ENCODE assay signal across 22 cellular contexts in the genomic region with DNA sequence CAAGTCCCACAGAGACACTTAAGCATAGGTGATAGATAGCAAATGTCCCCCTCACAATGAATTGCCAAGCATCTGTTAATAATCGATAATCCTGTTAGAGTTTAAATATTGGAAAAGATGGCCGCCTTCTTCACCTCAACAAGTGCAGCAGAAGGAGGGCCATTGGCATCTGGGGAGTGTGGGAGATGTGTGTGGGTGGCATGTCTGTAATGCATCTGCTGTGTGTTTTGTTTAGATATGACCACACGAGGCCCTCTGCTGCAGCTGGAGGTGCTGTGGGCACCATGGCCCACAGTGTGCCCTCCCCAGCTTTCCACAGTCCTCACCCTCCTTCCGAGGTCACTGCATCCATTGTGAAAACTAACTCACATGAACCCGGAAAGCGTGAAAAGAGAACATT. TPM values are rescaled to one million over a fixed set of nuclear protein-coding genes. Genes with fewer than 3 reads are reported as not detected.
A peak's percentile ranks its signal among the peaks of the same experiment; 100 is the strongest.
DNase-seq lines count a peak whose midpoint lies in the region; ATAC-seq, FAIRE-seq and TF ChIP-seq lines count a peak whose summit lies in the region.
"Had no signal": no experiment of that assay in that cellular context is flagged by ENCODE, and none has a peak within 500 bp of the region (broad histone marks: within the 10 kb centered on the region; RNA-seq: fewer than 3 reads in every experiment).

No MANE protein-coding gene starts in this region.

- H3K4me3 Mint-ChIP-seq in activated CD4-positive, alpha-beta memory T cell treated with anti-CD3 and anti-CD28 coated beads for 36 hours = no peak overlapping the region
- no peak overlapping the region for H3K4me3 Mint-ChIP-seq in activated CD4-positive, alpha-beta memory T cell treated with anti-CD3 and anti-CD28 coated beads, Interleukin-2, amount 10 ng/mL, durations not matched to agents 7 days and 5 days
- H3K4me3 Mint-ChIP-seq: CD4-positive, alpha-beta T cell; GM23338; HFFc6 had no signal

- TF ChIP-seq RAD21 in HepG2 (CRISPR knock-in tag; IDR thresholded peaks at IDR 0.05) = no peak

- no peak overlapping the region for H3K4me2 ChIP-seq in HepG2 (ENCODE audit: low read depth, low read length)
- H3K4me2 ChIP-seq: A549, GM23338 had no signal

- in situ Hi-C loops in HepG2 (cut with HindIII; ENCODE audit: extremely low pct_ligation_motif_present, low pct_unique_long_range_greater_than_20kb) = no loop called here

- TF ChIP-seq POLR2A in HepG2 (IDR thresholded peaks at IDR 0.05; ENCODE audit: insufficient read depth in 1 of 2, low read depth in 2 of 2, low read length in 2 of 2) (no peak), right lobe of liver (IDR thresholded peaks at IDR 0.05) (no peak)

- H3K27ac ChIP-seq in HepG2 (ENCODE audit: extremely low read length, insufficient read depth, low read length) (no peak overlapping the region), right lobe of liver (no peak overlapping the region)
- H3K27ac ChIP-seq: 22Rv1, A549, C4-2B, HL-60 had no signal

- DNase-seq in activated CD4-positive, alpha-beta memory T cell treated with anti-CD3 and anti-CD28 coated beads for 36 hours = no peak
- DNase-seq in activated CD4-positive, alpha-beta memory T cell treated with anti-CD3 and anti-CD28 coated beads, Interleukin-2, amount 10 ng/mL, durations not matched to agents 7 days and 5 days = no peak
- DNase-seq in HepG2 (ENCODE audit: low spot score) = no peak
- no peak for DNase-seq in right lobe of liver
- DNase-seq in myocyte (ENCODE audit: low read depth) = peak; percentile 25
- DNase-seq in NCI-H187 (lab: John Stamatoyannopoulos, UW) = no peak
- no peak for DNase-seq in T-helper 9 cell
- no peak for DNase-seq in RKO (ENCODE audit: low spot score)
- DNase-seq: AML-193; CD4-positive, alpha-beta T cell; DMS79 treated with DMSO at 0.1 percent for 48 hours; GF-D8; HCEC 1CT; HFFc6 had no signal

- ATAC-seq in HepG2 = no peak
- ATAC-seq in right lobe of liver = no peak
- ATAC-seq: A549, GM23338 had no signal

- peaks cover 15% of the 10 kb centered on the region for H3K9me3 Mint-ChIP-seq in activated CD4-positive, alpha-beta memory T cell treated with anti-CD3 and anti-CD28 coated beads for 36 hours
- H3K9me3 Mint-ChIP-seq in activated CD4-positive, alpha-beta memory T cell treated with anti-CD3 and anti-CD28 coated beads, Interleukin-2, amount 10 ng/mL, durations not matched to agents 7 days and 5 days = peaks cover 13% of the 10 kb centered on the region
- H3K9me3 Mint-ChIP-seq: GM23338, HFFc6 had no signal

- H3K4me3 ChIP-seq in HepG2 (replicated peaks in 1 of 3; ENCODE audit: insufficient read depth in 1 of 3, low read depth in 2 of 3, low read length in 3 of 3) (no peak overlapping the region), right lobe of liver (no peak overlapping the region)
- H3K4me3 ChIP-seq: A549, GM23338 had no signal

- H3K27me3 Mint-ChIP-seq in activated CD4-positive, alpha-beta memory T cell treated with anti-CD3 and anti-CD28 coated beads for 36 hours = no peaks in the 10 kb centered on the region
- no peaks in the 10 kb centered on the region for H3K27me3 Mint-ChIP-seq in activated CD4-positive, alpha-beta memory T cell treated with anti-CD3 and anti-CD28 coated beads, Interleukin-2, amount 10 ng/mL, durations not matched to agents 7 days and 5 days
- H3K27me3 Mint-ChIP-seq: CD4-positive, alpha-beta T cell had no signal

- no TSS peak for BruUV-seq in HepG2 (replicated peaks; lab: Mats Ljungman, UMichigan)

- peaks cover 27% of the 10 kb centered on the region for H4K20me1 ChIP-seq in HepG2 (ENCODE audit: insufficient read depth, low read length)

- POLR2A ChIA-PET in activated CD4-positive, alpha-beta memory T cell treated with anti-CD3 and anti-CD28 coated beads for 36 hours (lab: Charles Lee) = no interaction called here
- POLR2A ChIA-PET in activated CD4-positive, alpha-beta memory T cell treated with anti-CD3 and anti-CD28 coated beads, Interleukin-2, amount 10 ng/mL, durations not matched to agents 7 days and 5 days (lab: Charles Lee) = interaction anchor here (1.4 to 2.4 kb wide), 3 partner anchors 11 to 85 kb away, joined by 4 to 7 read pairs (median 5); partner anchors contain the start of gene TSEN2
- POLR2A ChIA-PET in HepG2 (lab: Yijun Ruan, JAX) = no interaction called here

- H3K4me1 ChIP-seq in HepG2 (ENCODE audit: insufficient read depth, low read length) (peaks cover 9% of the 10 kb centered on the region), right lobe of liver (no peaks in the 10 kb centered on the region)
- H3K4me1 ChIP-seq: A549 had no signal

- H3K36me3 ChIP-seq in HepG2 (replicated peaks in 1 of 2; ENCODE audit: control insufficient read depth in 1 of 2, insufficient read depth in 2 of 2, low read length in 2 of 2) (peaks cover 34 to 65% of the 10 kb centered on the region in 2 experiments), right lobe of liver (peaks cover 0 to 56% (median 36%) of the 10 kb centered on the region in 4 donors)

- peak overlapping the region; percentile 10 for H3K27ac Mint-ChIP-seq in activated CD4-positive, alpha-beta memory T cell treated with anti-CD3 and anti-CD28 coated beads for 36 hours
- no peak overlapping the region for H3K27ac Mint-ChIP-seq in activated CD4-positive, alpha-beta memory T cell treated with anti-CD3 and anti-CD28 coated beads, Interleukin-2, amount 10 ng/mL, durations not matched to agents 7 days and 5 days
- H3K27ac Mint-ChIP-seq: CD4-positive, alpha-beta T cell; GM23338; HFFc6 had no signal

- H3K4me1 Mint-ChIP-seq in activated CD4-positive, alpha-beta memory T cell treated with anti-CD3 and anti-CD28 coated beads for 36 hours (ENCODE audit: low read depth) = peaks cover 17% of the 10 kb centered on the region
- peaks cover 11% of the 10 kb centered on the region for H3K4me1 Mint-ChIP-seq in activated CD4-positive, alpha-beta memory T cell treated with anti-CD3 and anti-CD28 coated beads, Interleukin-2, amount 10 ng/mL, durations not matched to agents 7 days and 5 days

- peaks cover 44% of the 10 kb centered on the region for H3K79me2 ChIP-seq in HepG2 (ENCODE audit: insufficient read depth, low read length)

- 98% methylated on average over 6 of the region's 6 CpGs for WGBS in HepG2 (ENCODE audit: low lambda C conversion rate)
- 100% methylated on average over 2 of the region's 6 CpGs for WGBS in right lobe of liver (ENCODE audit: insufficient coverage, low coverage, low lambda C conversion rate, missing lambda C conversion rate)

- peaks cover 63% of the 10 kb centered on the region for H3K36me3 Mint-ChIP-seq in activated CD4-positive, alpha-beta memory T cell treated with anti-CD3 and anti-CD28 coated beads for 36 hours
- H3K36me3 Mint-ChIP-seq in activated CD4-positive, alpha-beta memory T cell treated with anti-CD3 and anti-CD28 coated beads, Interleukin-2, amount 10 ng/mL, durations not matched to agents 7 days and 5 days (ENCODE audit: low read depth) = peaks cover 65% of the 10 kb centered on the region

- TF ChIP-seq CTCF in HepG2 (CRISPR knock-in tag; IDR thresholded peaks at IDR 0.05) (no peak), right lobe of liver (IDR thresholded peaks at IDR 0.05) (no peak)

- no peak overlapping the region for H2AFZ ChIP-seq in HepG2 (ENCODE audit: low read length)
- H2AFZ ChIP-seq: GM23338 had no signal

- intact Hi-C loops in activated CD4-positive, alpha-beta memory T cell treated with anti-CD3 and anti-CD28 coated beads for 36 hours (cut with micrococcal nuclease) = no loop called here
- intact Hi-C loops in HepG2 (cut with micrococcal nuclease; ENCODE audit: unreplicated experiment) (no loop called here), right lobe of liver (cut with DNase I) (no loop called here)

- no peaks in the 10 kb centered on the region for H3K9me3 ChIP-seq in HepG2 (ENCODE audit: low read length)
- no peaks in the 10 kb centered on the region for H3K9me3 ChIP-seq in right lobe of liver

- H3K9ac ChIP-seq in HepG2 (ENCODE audit: insufficient read depth, low read depth, low read length) = no peak overlapping the region

- CTCF ChIA-PET in activated CD4-positive, alpha-beta memory T cell treated with anti-CD3 and anti-CD28 coated beads for 36 hours (lab: Charles Lee) = no interaction called here
- CTCF ChIA-PET in activated CD4-positive, alpha-beta memory T cell treated with anti-CD3 and anti-CD28 coated beads, Interleukin-2, amount 10 ng/mL, durations not matched to agents 7 days and 5 days (lab: Charles Lee) = no interaction called here
- CTCF ChIA-PET in HepG2 (lab: Yijun Ruan, JAX; ENCODE audit: low intra/inter-chr PET ratio, low total read pairs) = no interaction called here

- no peak for FAIRE-seq in HepG2 (lab: Jason Lieb, UNC)
- FAIRE-seq: A549, H54 had no signal

- H3K27me3 ChIP-seq in HepG2 (ENCODE audit: control insufficient read depth in 1 of 2, insufficient read depth in 2 of 2, low read length in 2 of 2) (no peaks in the 10 kb centered on the region), right lobe of liver (no peaks in the 10 kb centered on the region)

- TF ChIP-seq EP300 in HepG2 (IDR thresholded peaks at IDR 0.05; ENCODE audit: low read depth in 2 of 2, low read length in 2 of 2) (no peak), HepG2 (CRISPR knock-in tag; IDR thresholded peaks at IDR 0.05; ENCODE audit: borderline replicate concordance) (no peak)

RNA-seq across cellular contexts. Expression of gene MKRN2, which starts 12.9 kb away (rescaled TPM):
- 10 to 100 TPM; 28.5 to 30.1 TPM for total RNA-seq in activated CD4-positive, alpha-beta memory T cell treated with anti-CD3 and anti-CD28 coated beads for 36 hours
- 10 to 100 TPM; 21.9 to 24.2 TPM for total RNA-seq in activated CD4-positive, alpha-beta memory T cell treated with anti-CD3 and anti-CD28 coated beads, Interleukin-2, amount 10 ng/mL, durations not matched to agents 7 days and 5 days
- 25.5 and 32.8 TPM in 2 replicates for total RNA-seq in HepG2 (2016; rRNA removed; fragmentation: Illumina TruSeq; extraction: Trizol)
- 6.0 and 6.3 TPM in 2 replicates for total RNA-seq in HepG2 (2016; cell fraction: cytosol; rRNA removed; fragmentation: Illumina TruSeq; extraction: Trizol; ENCODE audit: low read depth)
- 26.0 and 33.1 TPM in 2 replicates for total RNA-seq in HepG2 (2016; cell fraction: insoluble cytoplasmic fraction; rRNA removed; fragmentation: Illumina TruSeq; extraction: Trizol)
- 15.9 and 16.1 TPM in 2 replicates for total RNA-seq in HepG2 (2016; cell fraction: membrane; rRNA removed; fragmentation: Illumina TruSeq; extraction: Trizol)
- total RNA-seq in HepG2 (2016; cell fraction: nucleus; rRNA removed; fragmentation: Illumina TruSeq; extraction: Trizol) = 16.1 and 18.3 TPM in 2 replicates
- 33.1 and 34.3 TPM in 2 replicates for polyA plus RNA-seq in HepG2 (2011; rRNA removed)
- polyA plus RNA-seq in HepG2 (2011; cell fraction: cytosol; rRNA removed) = 37.5 and 39.8 TPM in 2 replicates
- 41.7 and 47.8 TPM in 2 replicates for polyA plus RNA-seq in HepG2 (2011; cell fraction: nucleus; rRNA removed)
- polyA plus RNA-seq in HepG2 (2012) = 22.8 and 24.6 TPM in 2 replicates
- 4.6 and 5.8 TPM in 2 replicates for polyA plus RNA-seq in HepG2 (2016; cell fraction: cytosol; fragmentation: Illumina TruSeq; extraction: Trizol; ENCODE audit: low read depth)
- polyA plus RNA-seq in HepG2 (2016; cell fraction: insoluble cytoplasmic fraction; fragmentation: Illumina TruSeq; extraction: Trizol; ENCODE audit: low read depth) = 33.0 and 34.3 TPM in 2 replicates
- polyA plus RNA-seq in HepG2 (2016; cell fraction: membrane; fragmentation: Illumina TruSeq; extraction: Trizol; ENCODE audit: low read depth) = 8.6 and 9.6 TPM in 2 replicates
- 25.5 and 25.7 TPM in 2 replicates for polyA plus RNA-seq in HepG2 (2016; cell fraction: nucleus; fragmentation: Illumina TruSeq; extraction: Trizol; ENCODE audit: insufficient read depth, low read depth)
- polyA minus RNA-seq in HepG2 (2011; rRNA and poly(A)+ RNA removed; ENCODE audit: low replicate concordance) = 54.0 and 55.3 TPM in 2 replicates
- polyA minus RNA-seq in HepG2 (2011; cell fraction: cytosol; rRNA and poly(A)+ RNA removed) = 20.7 and 21.2 TPM in 2 replicates
- 19.4 and 25.2 TPM in 2 replicates for polyA minus RNA-seq in HepG2 (2011; cell fraction: nucleus; rRNA and poly(A)+ RNA removed)
- 10 to 100 TPM in 4 of 6 experiments, 1 to 10 TPM in 2; 8.8 to 12.8 (median 10.9) TPM for total RNA-seq in right lobe of liver
- 38.0 and 47.9 TPM in 2 replicates for total RNA-seq in myocyte
- polyA plus RNA-seq in myocyte (2012) = 31.5 TPM

RNA-seq across cellular contexts. Expression of gene MKRN2OS, which starts 24.5 kb away (rescaled TPM):
- not detected for total RNA-seq in activated CD4-positive, alpha-beta memory T cell treated with anti-CD3 and anti-CD28 coated beads for 36 hours
- not detected for total RNA-seq in activated CD4-positive, alpha-beta memory T cell treated with anti-CD3 and anti-CD28 coated beads, Interleukin-2, amount 10 ng/mL, durations not matched to agents 7 days and 5 days
- total RNA-seq in HepG2 (2016; rRNA removed; fragmentation: Illumina TruSeq; extraction: Trizol) = not detected in 2 replicates
- total RNA-seq in HepG2 (2016; cell fraction: cytosol; rRNA removed; fragmentation: Illumina TruSeq; extraction: Trizol; ENCODE audit: low read depth) = not detected in 2 replicates
- not detected in 2 replicates for total RNA-seq in HepG2 (2016; cell fraction: insoluble cytoplasmic fraction; rRNA removed; fragmentation: Illumina TruSeq; extraction: Trizol)
- total RNA-seq in HepG2 (2016; cell fraction: membrane; rRNA removed; fragmentation: Illumina TruSeq; extraction: Trizol) = not detected in 2 replicates
- total RNA-seq in HepG2 (2016; cell fraction: nucleus; rRNA removed; fragmentation: Illumina TruSeq; extraction: Trizol) = not detected in 2 replicates
- polyA plus RNA-seq in HepG2 (2011; rRNA removed) = not detected in 2 replicates
- polyA plus RNA-seq in HepG2 (2011; cell fraction: cytosol; rRNA removed) = 0.08 TPM in 1 of 2 replicates, not detected in the other
- not detected in 2 replicates for polyA plus RNA-seq in HepG2 (2011; cell fraction: nucleus; rRNA removed)
- 0.17 and 0.24 TPM in 2 replicates for polyA plus RNA-seq in HepG2 (2012)
- not detected in 2 replicates for polyA plus RNA-seq in HepG2 (2016; cell fraction: cytosol; fragmentation: Illumina TruSeq; extraction: Trizol; ENCODE audit: low read depth)
- not detected in 2 replicates for polyA plus RNA-seq in HepG2 (2016; cell fraction: insoluble cytoplasmic fraction; fragmentation: Illumina TruSeq; extraction: Trizol; ENCODE audit: low read depth)
- polyA plus RNA-seq in HepG2 (2016; cell fraction: membrane; fragmentation: Illumina TruSeq; extraction: Trizol; ENCODE audit: low read depth) = not detected in 2 replicates
- not detected in 2 replicates for polyA plus RNA-seq in HepG2 (2016; cell fraction: nucleus; fragmentation: Illumina TruSeq; extraction: Trizol; ENCODE audit: insufficient read depth, low read depth)
- polyA minus RNA-seq in HepG2 (2011; rRNA and poly(A)+ RNA removed; ENCODE audit: low replicate concordance) = not detected in 2 replicates
- not detected in 2 replicates for polyA minus RNA-seq in HepG2 (2011; cell fraction: cytosol; rRNA and poly(A)+ RNA removed)
- polyA minus RNA-seq in HepG2 (2011; cell fraction: nucleus; rRNA and poly(A)+ RNA removed) = not detected in 2 replicates
- total RNA-seq in right lobe of liver = under 1 TPM in 1 of 6 experiments, not detected in 5; 0.31 TPM
- total RNA-seq in myocyte = not detected in 2 replicates
- polyA plus RNA-seq in myocyte (2012) = 0.23 TPM
- total RNA-seq: CD4-positive, alpha-beta T cell; GM23338; HFFc6; HT1080 had no signal
- polyA plus RNA-seq: A549, BJ had no signal
